8 cellular contexts compared by ENCODE assay signal in genomic region chr21:34889287-34889536, GRCh38.
A peak's percentile ranks its signal among the peaks of the same experiment; 100 is the strongest.
DNase-seq lines count a peak whose midpoint lies in the region; TF ChIP-seq lines count a peak whose summit lies in the region.

No MANE protein-coding gene starts in this region.

- CTCF ChIA-PET in MCF 10A (lab: Yijun Ruan, JAX), result interaction anchor here (0.5 to 7.5 kb wide), 23 partner anchors 9 to 1132 kb away, joined by 3 to 78 read pairs (median 6); no protein-coding TSS in a partner anchor

- H3K27ac ChIP-seq in layer of hippocampus (ENCODE audit: low read depth, low read length), result peak overlapping the region; percentile 57

- H3K27me3 ChIP-seq in layer of hippocampus (ENCODE audit: control insufficient read depth, insufficient read depth, low read length), result peaks cover 14% of the 10 kb centered on the region

- DNase-seq in NCI-H748 (lab: John Stamatoyannopoulos, UW; ENCODE audit: unreplicated experiment) (peak; percentile 73), NCI-H748 treated with DMSO at 0.1 percent for 48 hours (lab: John Stamatoyannopoulos, UW) (no peak), HK-2 (ENCODE audit: unreplicated experiment) (peak; percentile 55), T-helper 1 cell (peak in 3 of 5 donors; percentile 27 to 70 (median 38)), MCF 10A (ENCODE audit: unreplicated experiment) (peak; percentile 67), MV-4-11 (lab: John Stamatoyannopoulos, UW) (no peak)
- DNase-seq in stimulated activated CD8-positive, alpha-beta memory T cell treated with anti-CD3 and anti-CD28 coated beads, Interleukin-2, amount 100 ng/mL, for 1 hour (ENCODE audit: low read depth in 2 of 2), result peak; percentile 29 to 33

- no peak for TF ChIP-seq CTCF in MCF 10A (IDR thresholded peaks at IDR 0.05; ENCODE audit: unreplicated experiment)

- BruUV-seq in MCF 10A (replicated peaks; lab: Mats Ljungman, UMichigan), result no TSS peak

- POLR2A ChIA-PET in MCF 10A (lab: Yijun Ruan, JAX), result interaction anchor here (0.7 to 16.3 kb wide), 24 partner anchors 12 to 1043 kb away, joined by 3 to 972 read pairs (median 8); no protein-coding TSS in a partner anchor

- no peaks in the 10 kb centered on the region for H3K27me3 Mint-ChIP-seq in MCF 10A (ENCODE audit: insufficient read depth, unreplicated experiment)

- peak overlapping the region; percentile 99 for H3K4me3 Mint-ChIP-seq in MCF 10A (ENCODE audit: unreplicated experiment)

- intact Hi-C loops in MCF 10A (cut with micrococcal nuclease), result loop anchor here (2.0 to 10.0 kb wide), 4 partner anchors 42 to 366 kb away; no protein-coding TSS in a partner anchor

- H3K9me3 Mint-ChIP-seq in MCF 10A (ENCODE audit: unreplicated experiment), result no peaks in the 10 kb centered on the region

- H3K27ac Mint-ChIP-seq in MCF 10A (ENCODE audit: low read depth, unreplicated experiment), result peak overlapping the region; percentile 57

- H3K36me3 Mint-ChIP-seq in MCF 10A (ENCODE audit: insufficient read depth, unreplicated experiment), result peaks cover 7% of the 10 kb centered on the region

- H3K4me1 Mint-ChIP-seq in MCF 10A (ENCODE audit: insufficient read depth, unreplicated experiment), result no peaks in the 10 kb centered on the region

Comparison
In these comparisons a context has a peak if more than half of its experiments do, and no peak if none do; other contexts are left out.
1. DNase-seq: peak in NCI-H748 (single experiment), HK-2 (single experiment), T-helper 1 cell (3 of 5), MCF 10A (single experiment) and stimulated activated CD8-positive, alpha-beta memory T cell treated with anti-CD3 and anti-CD28 coated beads, Interleukin-2, amount 100 ng/mL, for 1 hour (2 of 2); none in NCI-H748 treated with DMSO at 0.1 percent for 48 hours (single experiment) and MV-4-11 (single experiment).